28 cellular contexts compared by ENCODE assay signal in the genomic region with DNA sequence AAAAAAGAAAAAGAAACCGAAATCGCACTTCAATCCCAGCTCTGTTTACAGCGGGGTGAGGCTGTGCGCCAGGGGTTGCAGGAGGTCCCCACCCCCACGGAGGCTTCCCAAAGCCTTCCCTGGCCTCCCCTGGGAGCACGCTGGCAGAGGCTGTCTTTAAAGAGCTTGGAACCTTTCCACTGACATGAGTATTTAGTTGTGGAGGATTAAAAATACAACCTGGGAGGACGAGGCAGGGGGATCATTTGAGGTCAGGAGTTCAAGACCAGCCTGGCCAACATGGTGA.
DNase-seq lines count a peak whose midpoint lies in the region; TF ChIP-seq lines count a peak whose summit lies in the region.
"Had no signal": no experiment of that assay in that cellular context is flagged by ENCODE, and none has a peak within 500 bp of the region (broad histone marks: within the 10 kb centered on the region; RNA-seq: fewer than 3 reads in every experiment).

No MANE protein-coding gene starts in this region.

- TF ChIP-seq CTCF in brain microvascular endothelial cell (IDR thresholded peaks at IDR 0.05; ENCODE audit: low read depth, low read length, missing control alignments) = no peak
- no peak for TF ChIP-seq CTCF in suprapubic skin (IDR thresholded peaks at IDR 0.05)

- TF ChIP-seq POLR2A in suprapubic skin (IDR thresholded peaks at IDR 0.05) = no peak

- no peak overlapping the region for H3K9ac ChIP-seq in BLaER1
- H3K9ac ChIP-seq: GM23248, SK-N-SH had no signal

- H3K36me3 ChIP-seq in BLaER1 = no peaks in the 10 kb centered on the region
- no peaks in the 10 kb centered on the region for H3K36me3 ChIP-seq in esophagus (ENCODE audit: control insufficient read depth in 2 of 2, insufficient read depth in 2 of 2, low read length in 1 of 2)
- H3K36me3 ChIP-seq in brain microvascular endothelial cell (replicated peaks) = no peaks in the 10 kb centered on the region
- no peaks in the 10 kb centered on the region for H3K36me3 ChIP-seq in suprapubic skin
- H3K36me3 ChIP-seq: left lung, pancreas, upper lobe of right lung had no signal

- TF ChIP-seq EP300 in suprapubic skin (IDR thresholded peaks at IDR 0.05) = no peak

- H3K27me3 ChIP-seq in BLaER1 (peaks cover 4% of the 10 kb centered on the region; the same call in 1 of the 2 replicates), esophagus (ENCODE audit: control insufficient read depth in 1 of 2, insufficient read depth in 2 of 2, low read length in 2 of 2) (no peaks in the 10 kb centered on the region), brain microvascular endothelial cell (replicated peaks) (peaks cover 6% of the 10 kb centered on the region), suprapubic skin (peaks cover 55% of the 10 kb centered on the region)

- H3K9me3 ChIP-seq in BLaER1 (no peaks in the 10 kb centered on the region), esophagus (ENCODE audit: control insufficient read depth in 2 of 2, insufficient read depth in 1 of 2, low read depth in 1 of 2, low read length in 1 of 2) (no peaks in the 10 kb centered on the region), suprapubic skin (no peaks in the 10 kb centered on the region)
- H3K9me3 ChIP-seq: left lung, pancreas, SK-N-SH, upper lobe of right lung had no signal

- in situ Hi-C loops in brain microvascular endothelial cell (cut with HindIII; ENCODE audit: low pct_ligation_motif_present, low sequenced_read_pairs) = no loop called here

- H4K20me1 ChIP-seq in BLaER1 = no peaks in the 10 kb centered on the region; the same call in 1 of the 2 replicates

- WGBS in esophagus, 2 donors = 6 to 9% methylated on average over 7 of the region's 7 CpGs
- 33% methylated on average over 7 of the region's 7 CpGs for WGBS in suprapubic skin

- H3K4me3 ChIP-seq in BLaER1 = no peak overlapping the region
- no peak overlapping the region for H3K4me3 ChIP-seq in esophagus (ENCODE audit: low read depth in 1 of 2, low read length in 2 of 2)
- no peak overlapping the region for H3K4me3 ChIP-seq in brain microvascular endothelial cell (ENCODE audit: low read depth, low read length)
- H3K4me3 ChIP-seq in suprapubic skin = no peak overlapping the region
- H3K4me3 ChIP-seq: GM23248, left lung, pancreas, skin epidermis, upper lobe of right lung had no signal

- H3K4me2 ChIP-seq in BLaER1 = peak overlapping the region; percentile 65
- H3K4me2 ChIP-seq: SK-N-SH had no signal

- H3K4me1 ChIP-seq in BLaER1 = peaks cover 49% of the 10 kb centered on the region
- H3K4me1 ChIP-seq in esophagus (ENCODE audit: control insufficient read depth in 2 of 2, insufficient read depth in 2 of 2, low read length in 1 of 2) = peaks cover 0 to 8% of the 10 kb centered on the region in 2 donors
- H3K4me1 ChIP-seq in suprapubic skin = peaks cover 5% of the 10 kb centered on the region
- H3K4me1 ChIP-seq: left lung, pancreas, upper lobe of right lung had no signal

- DNase-seq in DMS 273 (lab: John Stamatoyannopoulos, UW; ENCODE audit: unreplicated experiment) (peak; percentile 44), DMS 273 treated with DMSO at 0.1 percent for 48 hours (lab: John Stamatoyannopoulos, UW) (no peak), NCI-H1694 treated with DMSO at 0.1 percent for 48 hours (lab: John Stamatoyannopoulos, UW) (peak; percentile 22), brain microvascular endothelial cell (no peak), suprapubic skin (ENCODE audit: low spot score in 2 of 2) (no peak), activated T-cell treated with anti-CD3 and anti-CD28 coated beads for 4 hours (no peak)
- DNase-seq: activated CD4-positive, alpha-beta T cell treated with anti-CD3 and anti-CD28 coated beads, Interleukin-2, amount 50 U/mL, for 48 hours; activated CD8-positive, alpha-beta memory T cell treated with anti-CD3 and anti-CD28 coated beads, Interleukin-2, amount 50 U/mL, for 4 hours; activated naive CD4-positive, alpha-beta T cell treated with anti-CD3 and anti-CD28 coated beads, Interleukin-2, amount 10 ng/mL, durations not matched to agents 7 days and 5 days; amniotic stem cell; CD4-positive, CD25-positive, alpha-beta regulatory T cell; GM23248; HFFc6; mesenchymal stem cell; NCI-H1048; NCI-H1930; NCI-H446 treated with DMSO at 0.1 percent for 48 hours; NK-92 treated with Interleukin-12 subunit alpha and Interleukin-12 subunit beta, amount 100 ng/mL, for 24 hours; pancreas; PC-3; SK-N-SH; stimulated activated naive CD4-positive, alpha-beta T cell; upper lobe of right lung had no signal

- H3K27ac ChIP-seq in BLaER1 (no peak overlapping the region), esophagus (ENCODE audit: low read depth in 2 of 2, low read length in 1 of 2) (peak overlapping the region; percentile 14 to 68), brain microvascular endothelial cell (no peak overlapping the region), suprapubic skin (no peak overlapping the region)
- H3K27ac ChIP-seq: 22Rv1, GM23248, left lung, pancreas, skin epidermis, upper lobe of right lung had no signal

Comparison
In these comparisons a context has a peak if more than half of its experiments do, and no peak if none do; other contexts are left out.
1. DNase-seq: peak in DMS 273 (single experiment) and NCI-H1694 treated with DMSO at 0.1 percent for 48 hours (single experiment); none in DMS 273 treated with DMSO at 0.1 percent for 48 hours (single experiment), brain microvascular endothelial cell (single experiment), suprapubic skin (0 of 2) and activated T-cell treated with anti-CD3 and anti-CD28 coated beads for 4 hours (single experiment).
2. H3K27ac ChIP-seq: peak in esophagus (2 of 2); none in BLaER1 (single experiment), brain microvascular endothelial cell (single experiment) and suprapubic skin (single experiment).